In genomic region chr10:21173433-21173963, GRCh38 we compare ENCODE assay signal across 8 cellular contexts.
DNase-seq lines count a peak whose midpoint lies in the region; ATAC-seq and TF ChIP-seq lines count a peak whose summit lies in the region.

No MANE protein-coding gene starts in this region.

- H3K27ac Mint-ChIP-seq in Caco-2 (ENCODE audit: unreplicated experiment): peak overlapping the region; percentile 71

- H3K9me3 Mint-ChIP-seq in Caco-2 (ENCODE audit: unreplicated experiment): peaks cover 7% of the 10 kb centered on the region

- DNase-seq in Caco-2: peak; percentile 39 to 43
- peak in 1 of 3 donors; percentile 60 for DNase-seq in Peyer's patch
- DNase-seq in fibroblast of lung (ENCODE audit: low read depth in 2 of 2): no peak
- peak in 9 of 10 donors; percentile 15 to 86 (median 34) for DNase-seq in posterior cingulate gyrus
- no peak for DNase-seq in mesenteric fat pad (ENCODE audit: low spot score)
- no peak for DNase-seq in NCI-H82 (lab: John Stamatoyannopoulos, UW)
- DNase-seq in hippocampal formation (lab: John Stamatoyannopoulos, UW): no peak

- peaks cover 40% of the 10 kb centered on the region for H3K4me1 Mint-ChIP-seq in Caco-2 (ENCODE audit: low read depth, unreplicated experiment)

- no peak for TF ChIP-seq CTCF in Caco-2 (IDR thresholded peaks at IDR 0.05; ENCODE audit: insufficient read depth in 1 of 2, low read depth in 1 of 2, low read length in 1 of 2, severe bottlenecking in 1 of 2, unreplicated experiment in 1 of 2)
- no peak for TF ChIP-seq CTCF in Peyer's patch (IDR thresholded peaks at IDR 0.05)
- TF ChIP-seq CTCF in fibroblast of lung (conservative IDR thresholded peaks at IDR 0.05 in 1 of 2, IDR thresholded peaks at IDR 0.05 in 1 of 2; ENCODE audit: low read depth in 1 of 2, low read length in 2 of 2): no peak

- H4K20me1 ChIP-seq in fibroblast of lung (ENCODE audit: control insufficient read depth, extremely low read depth, insufficient read depth, low read length): no peaks in the 10 kb centered on the region

- ATAC-seq in GM18520 (IDR thresholded peaks at IDR 0.05; ENCODE audit: unreplicated experiment): no peak

- H3K36me3 ChIP-seq in Caco-2 (ENCODE audit: control insufficient read depth, insufficient read depth, low read length): no peaks in the 10 kb centered on the region
- no peaks in the 10 kb centered on the region for H3K36me3 ChIP-seq in Peyer's patch
- no peaks in the 10 kb centered on the region for H3K36me3 ChIP-seq in fibroblast of lung (ENCODE audit: control insufficient read depth, insufficient read depth, low read length)

- H3K4me3 Mint-ChIP-seq in Caco-2 (ENCODE audit: unreplicated experiment): peak overlapping the region; percentile 94

- peak overlapping the region; percentile 75 for H3K4me2 ChIP-seq in fibroblast of lung (ENCODE audit: extremely low read depth, insufficient read depth, low read length)

- H3K4me3 ChIP-seq in Caco-2 (ENCODE audit: low read depth, low read length) (peak overlapping the region; percentile 91), Peyer's patch (peak overlapping the region; percentile 18 to 73 (median 42)), fibroblast of lung (replicated peaks in 1 of 4; ENCODE audit: control extremely low read depth in 1 of 4, insufficient read depth in 1 of 4, low read depth in 3 of 4, low read length in 4 of 4) (peak overlapping the region; percentile 24 to 62 (median 29))

- no peak overlapping the region for H2AFZ ChIP-seq in fibroblast of lung (ENCODE audit: low read length)

- H3K9ac ChIP-seq in fibroblast of lung (ENCODE audit: insufficient read depth, low read length): no peak overlapping the region

- H3K27me3 ChIP-seq in Caco-2 (replicated peaks; ENCODE audit: control insufficient read depth, insufficient read depth, low read length): no peaks in the 10 kb centered on the region
- no peaks in the 10 kb centered on the region for H3K27me3 ChIP-seq in Peyer's patch
- peaks cover 12% of the 10 kb centered on the region for H3K27me3 ChIP-seq in fibroblast of lung (ENCODE audit: control insufficient read depth, insufficient read depth, low read length)

- BruUV-seq in Caco-2 (replicated peaks; lab: Mats Ljungman, UMichigan): no TSS peak

- no peak for TF ChIP-seq POLR2A in Peyer's patch (IDR thresholded peaks at IDR 0.05)

- POLR2A ChIA-PET in Caco-2 (lab: Charles Lee): interaction anchor here (0.5 kb wide), 1 partner anchor 69 kb away, joined by 3 read pairs; no protein-coding TSS in a partner anchor

- H3K27me3 Mint-ChIP-seq in Caco-2 (ENCODE audit: insufficient read depth, unreplicated experiment): no peaks in the 10 kb centered on the region

- H3K79me2 ChIP-seq in fibroblast of lung (ENCODE audit: control insufficient read depth, insufficient read depth, low read length): no peaks in the 10 kb centered on the region

- intact Hi-C loops in Caco-2 (cut with micrococcal nuclease; ENCODE audit: unreplicated experiment) (loop anchor here (5.0 kb wide), 2 partner anchors 316 to 324 kb away; no protein-coding TSS in a partner anchor), posterior cingulate gyrus (cut with DNase I) (loop anchor here (10.0 kb wide), 2 partner anchors 91 to 99 kb away; no protein-coding TSS in a partner anchor)

- no peaks in the 10 kb centered on the region for H3K9me3 ChIP-seq in Caco-2
- H3K9me3 ChIP-seq in Peyer's patch: no peaks in the 10 kb centered on the region
- no peaks in the 10 kb centered on the region for H3K9me3 ChIP-seq in fibroblast of lung (ENCODE audit: control insufficient read depth, insufficient read depth, low read depth, low read length)

- H3K4me1 ChIP-seq in Caco-2: peaks cover 44% of the 10 kb centered on the region
- H3K4me1 ChIP-seq in Peyer's patch: peaks cover 0 to 18% (median 0%) of the 10 kb centered on the region in 4 donors
- no peaks in the 10 kb centered on the region for H3K4me1 ChIP-seq in fibroblast of lung (ENCODE audit: control insufficient read depth, extremely low read depth, insufficient read depth, low read length)

- H3K27ac ChIP-seq in Peyer's patch (peak overlapping the region in 2 of 4 donors; percentile 28 to 60), fibroblast of lung (ENCODE audit: insufficient read depth, low read length) (no peak overlapping the region)

- CTCF ChIA-PET in Caco-2 (lab: Charles Lee): interaction anchor here (0.6 to 1.3 kb wide), 3 partner anchors 69 to 96 kb away, joined by 3 to 15 read pairs (median 5); no protein-coding TSS in a partner anchor

- H3K36me3 Mint-ChIP-seq in Caco-2 (ENCODE audit: insufficient read depth, unreplicated experiment): peaks cover 30% of the 10 kb centered on the region

Comparison
In these comparisons a context has a peak if more than half of its experiments do, and no peak if none do; other contexts are left out.
1. DNase-seq: peak in Caco-2 (2 of 2) and posterior cingulate gyrus (9 of 10); none in fibroblast of lung (0 of 2), mesenteric fat pad (single experiment), NCI-H82 (single experiment) and hippocampal formation (0 of 2).
2. H3K4me3 ChIP-seq: peak in every context shown above with its lines; median percentile 91 in Caco-2; 42 in Peyer's patch; 29 in fibroblast of lung.